In the genomic region with DNA sequence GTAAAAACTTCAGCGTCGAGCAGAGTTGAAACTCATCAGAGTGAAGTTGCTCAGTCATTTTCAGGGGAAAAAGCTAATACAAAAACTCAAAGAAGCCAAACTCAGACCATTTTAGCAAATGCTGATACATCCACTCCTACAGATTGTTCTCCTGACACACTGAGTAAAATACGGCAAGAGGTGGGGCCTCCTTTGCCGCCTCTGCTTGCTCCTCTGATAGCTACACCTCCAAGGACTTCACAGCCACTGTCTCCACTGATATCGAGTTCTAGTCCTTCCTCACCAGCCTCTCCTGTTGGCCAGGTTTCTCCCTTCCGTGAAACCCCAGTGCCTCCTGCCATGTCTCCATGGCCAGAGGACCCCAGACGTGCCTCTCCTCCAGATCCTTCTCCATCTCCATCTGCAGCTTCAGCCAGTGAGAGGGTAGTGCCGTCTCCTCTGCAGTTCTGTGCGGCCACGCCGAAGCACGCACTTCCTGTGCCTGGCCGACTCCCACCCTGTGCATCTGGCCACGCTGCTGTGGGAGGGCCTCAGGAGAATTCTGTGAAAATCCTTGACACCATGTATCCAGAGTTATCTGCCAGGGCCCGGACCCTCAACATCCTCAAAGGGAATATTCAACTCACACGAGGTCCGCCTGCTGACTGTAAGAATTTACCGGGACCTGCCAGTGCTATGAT, we compare ENCODE assay signal across 15 cellular contexts. TPM values are rescaled to one million over a fixed set of nuclear protein-coding genes. Genes with fewer than 3 reads are reported as not detected.
DNase-seq lines count a peak whose midpoint lies in the region; ATAC-seq and TF ChIP-seq lines count a peak whose summit lies in the region.
"Had no signal": no experiment of that assay in that cellular context is flagged by ENCODE, and none has a peak within 500 bp of the region (broad histone marks: within the 10 kb centered on the region; RNA-seq: fewer than 3 reads in every experiment).

No MANE protein-coding gene starts in this region.

- intact Hi-C loops in natural killer cell (cut with micrococcal nuclease), result no loop called here

- no peak overlapping the region for H2AFZ ChIP-seq in neural progenitor cell (replicated peaks)
- H2AFZ ChIP-seq in smooth muscle cell (ENCODE audit: low read depth), result no peak overlapping the region

- H3K79me2 ChIP-seq in neural progenitor cell (ENCODE audit: low read depth), result no peaks in the 10 kb centered on the region
- no peaks in the 10 kb centered on the region for H3K79me2 ChIP-seq in smooth muscle cell (ENCODE audit: low read depth)

- DNase-seq in natural killer cell treated with Interleukin-12 subunit alpha and Interleukin-12 subunit beta and Interleukin-15 and Interleukin-18, amount 100 ng/mL, for 72 hours (ENCODE audit: low spot score), result no peak
- DNase-seq in natural killer cell (no peak), neural progenitor cell (ENCODE audit: low spot score) (no peak), Peyer's patch (no peak), NCI-H2081 treated with DMSO at 0.1 percent for 48 hours (lab: John Stamatoyannopoulos, UW) (no peak), smooth muscle cell (lab: John Stamatoyannopoulos, UW; ENCODE audit: unreplicated experiment) (no peak)
- DNase-seq in effector memory CD8-positive, alpha-beta T cell, result no peak
- DNase-seq: ACHN; CD4-positive, alpha-beta T cell; DMS79; GOT3 had no signal

- H3K4me1 Mint-ChIP-seq in natural killer cell treated with Interleukin-12 subunit alpha and Interleukin-12 subunit beta and Interleukin-15 and Interleukin-18, amount 100 ng/mL, for 72 hours (ENCODE audit: low read depth in 2 of 2), result peaks cover 5 to 11% of the 10 kb centered on the region in 2 donors
- H3K4me1 Mint-ChIP-seq in natural killer cell (peaks cover 6 to 11% of the 10 kb centered on the region in 2 donors), neural progenitor cell (no peaks in the 10 kb centered on the region)
- H3K4me1 Mint-ChIP-seq in effector memory CD8-positive, alpha-beta T cell (ENCODE audit: low read depth in 2 of 2), result peaks cover 4 to 6% of the 10 kb centered on the region in 2 donors

- H3K9me3 ChIP-seq in neural progenitor cell (ENCODE audit: low read depth) (no peaks in the 10 kb centered on the region), Peyer's patch (no peaks in the 10 kb centered on the region), smooth muscle cell (replicated peaks; ENCODE audit: low read depth) (no peaks in the 10 kb centered on the region)
- H3K9me3 ChIP-seq: BLaER1 treated with 17β-estradiol and CSF1 and Interleukin-3, amounts not matched to agents 10 nM and 100 nM; HAP-1 had no signal

- WGBS in smooth muscle cell (ENCODE audit: low lambda C conversion rate), result 98% methylated on average over 18 of the region's 18 CpGs

- H3K27ac Mint-ChIP-seq in natural killer cell treated with Interleukin-12 subunit alpha and Interleukin-12 subunit beta and Interleukin-15 and Interleukin-18, amount 100 ng/mL, for 72 hours, result no peak overlapping the region
- H3K27ac Mint-ChIP-seq in natural killer cell, result no peak overlapping the region
- H3K27ac Mint-ChIP-seq in effector memory CD8-positive, alpha-beta T cell, result peak overlapping the region; percentile 67 to 81
- peak overlapping the region; percentile 16 for H3K27ac Mint-ChIP-seq in neural progenitor cell
- H3K27ac Mint-ChIP-seq: CD4-positive, alpha-beta T cell had no signal

- H3K27me3 Mint-ChIP-seq in natural killer cell treated with Interleukin-12 subunit alpha and Interleukin-12 subunit beta and Interleukin-15 and Interleukin-18, amount 100 ng/mL, for 72 hours, result no peaks in the 10 kb centered on the region
- no peaks in the 10 kb centered on the region for H3K27me3 Mint-ChIP-seq in natural killer cell (ENCODE audit: low read depth in 2 of 2)
- no peaks in the 10 kb centered on the region for H3K27me3 Mint-ChIP-seq in effector memory CD8-positive, alpha-beta T cell
- no peaks in the 10 kb centered on the region for H3K27me3 Mint-ChIP-seq in neural progenitor cell (ENCODE audit: insufficient read depth, low read depth)
- H3K27me3 Mint-ChIP-seq: CD4-positive, alpha-beta T cell had no signal

- H3K4me1 ChIP-seq in neural progenitor cell (no peaks in the 10 kb centered on the region), Peyer's patch (no peaks in the 10 kb centered on the region), smooth muscle cell (ENCODE audit: low read depth) (no peaks in the 10 kb centered on the region)
- H3K4me1 ChIP-seq: HAP-1 had no signal

- H3K4me3 Mint-ChIP-seq in natural killer cell treated with Interleukin-12 subunit alpha and Interleukin-12 subunit beta and Interleukin-15 and Interleukin-18, amount 100 ng/mL, for 72 hours, result peak overlapping the region; percentile 7
- H3K4me3 Mint-ChIP-seq in natural killer cell (no peak overlapping the region), neural progenitor cell (no peak overlapping the region)
- no peak overlapping the region for H3K4me3 Mint-ChIP-seq in effector memory CD8-positive, alpha-beta T cell
- H3K4me3 Mint-ChIP-seq: CD4-positive, alpha-beta T cell had no signal

- H3K9ac ChIP-seq in neural progenitor cell (no peak overlapping the region), smooth muscle cell (ENCODE audit: low read depth) (no peak overlapping the region)
- H3K9ac ChIP-seq: BLaER1 treated with 17β-estradiol and CSF1 and Interleukin-3, amounts not matched to agents 10 nM and 100 nM had no signal

- no peaks in the 10 kb centered on the region for H3K27me3 ChIP-seq in neural progenitor cell
- no peaks in the 10 kb centered on the region for H3K27me3 ChIP-seq in Peyer's patch
- H3K27me3 ChIP-seq in smooth muscle cell (ENCODE audit: low read depth), result no peaks in the 10 kb centered on the region
- H3K27me3 ChIP-seq: BLaER1 treated with 17β-estradiol and CSF1 and Interleukin-3, amounts not matched to agents 10 nM and 100 nM had no signal

- TF ChIP-seq POLR2A in Peyer's patch (IDR thresholded peaks at IDR 0.05), result no peak

- H3K36me3 ChIP-seq in neural progenitor cell (peaks cover 11% of the 10 kb centered on the region), Peyer's patch (peaks cover 0 to 83% (median 0%) of the 10 kb centered on the region in 3 donors), smooth muscle cell (ENCODE audit: low read depth) (peaks cover 8% of the 10 kb centered on the region)

- no peak for TF ChIP-seq CTCF in natural killer cell (IDR thresholded peaks at IDR 0.05)
- TF ChIP-seq CTCF in neural progenitor cell (IDR thresholded peaks at IDR 0.05), result no peak
- no peak for TF ChIP-seq CTCF in Peyer's patch (IDR thresholded peaks at IDR 0.05)
- TF ChIP-seq CTCF in smooth muscle cell (IDR thresholded peaks at IDR 0.05; ENCODE audit: borderline replicate concordance, insufficient read depth, poor library complexity, severe bottlenecking), result no peak

- no peaks in the 10 kb centered on the region for H3K9me3 Mint-ChIP-seq in natural killer cell treated with Interleukin-12 subunit alpha and Interleukin-12 subunit beta and Interleukin-15 and Interleukin-18, amount 100 ng/mL, for 72 hours
- H3K9me3 Mint-ChIP-seq in natural killer cell, result no peaks in the 10 kb centered on the region
- no peaks in the 10 kb centered on the region for H3K9me3 Mint-ChIP-seq in effector memory CD8-positive, alpha-beta T cell
- no peaks in the 10 kb centered on the region for H3K9me3 Mint-ChIP-seq in neural progenitor cell
- H3K9me3 Mint-ChIP-seq: CD4-positive, alpha-beta T cell had no signal

- no peak for ATAC-seq in natural killer cell treated with Interleukin-12 subunit alpha and Interleukin-12 subunit beta and Interleukin-15 and Interleukin-18, amount 100 ng/mL, for 72 hours
- ATAC-seq in natural killer cell (no peak), HG02610 (IDR thresholded peaks at IDR 0.05; ENCODE audit: unreplicated experiment) (no peak)
- no peak for ATAC-seq in effector memory CD8-positive, alpha-beta T cell (replicated peaks)
- ATAC-seq: GM12878 had no signal

- H3F3A ChIP-seq in neural progenitor cell (ENCODE audit: low read depth) (no peaks in the 10 kb centered on the region), smooth muscle cell (ENCODE audit: low read depth) (no peaks in the 10 kb centered on the region)

- H4K20me1 ChIP-seq in neural progenitor cell (ENCODE audit: low read depth) (no peaks in the 10 kb centered on the region), smooth muscle cell (ENCODE audit: low read depth) (peaks cover 21% of the 10 kb centered on the region)

- H3K27ac ChIP-seq in neural progenitor cell, result no peak overlapping the region
- H3K27ac ChIP-seq in Peyer's patch, result no peak overlapping the region
- H3K27ac ChIP-seq in smooth muscle cell (ENCODE audit: low read depth), result no peak overlapping the region
- H3K27ac ChIP-seq: BLaER1 treated with 17β-estradiol and CSF1 and Interleukin-3, amounts not matched to agents 10 nM and 100 nM had no signal

- H3K4me3 ChIP-seq in neural progenitor cell (no peak overlapping the region), Peyer's patch (no peak overlapping the region), smooth muscle cell (no peak overlapping the region)
- H3K4me3 ChIP-seq: BLaER1 treated with 17β-estradiol and CSF1 and Interleukin-3, amounts not matched to agents 10 nM and 100 nM; GM12878; HAP-1 had no signal

- no peak overlapping the region for H3K4me2 ChIP-seq in neural progenitor cell
- H3K4me2 ChIP-seq in smooth muscle cell, result no peak overlapping the region
- H3K4me2 ChIP-seq: BLaER1 treated with 17β-estradiol and CSF1 and Interleukin-3, amounts not matched to agents 10 nM and 100 nM had no signal

- H3K36me3 Mint-ChIP-seq in natural killer cell treated with Interleukin-12 subunit alpha and Interleukin-12 subunit beta and Interleukin-15 and Interleukin-18, amount 100 ng/mL, for 72 hours, result peaks cover 54% of the 10 kb centered on the region
- H3K36me3 Mint-ChIP-seq in natural killer cell, result peaks cover 56% of the 10 kb centered on the region
- H3K36me3 Mint-ChIP-seq in effector memory CD8-positive, alpha-beta T cell (ENCODE audit: insufficient read depth), result peaks cover 54% of the 10 kb centered on the region
- H3K36me3 Mint-ChIP-seq in neural progenitor cell, result peaks cover 36% of the 10 kb centered on the region

RNA-seq across cellular contexts. Expression of gene ICE1, which starts 41.7 kb away (rescaled TPM):
- total RNA-seq in natural killer cell treated with Interleukin-12 subunit alpha and Interleukin-12 subunit beta and Interleukin-15 and Interleukin-18, amount 100 ng/mL, for 72 hours, result 10 to 100 TPM; 31.8 to 41.3 TPM
- 10 to 100 TPM; 29.7 to 44.5 (median 36.6) TPM for total RNA-seq in natural killer cell
- total RNA-seq in neural progenitor cell (ENCODE audit: low replicate concordance), result 38.9 and 47.6 TPM in 2 replicates
- total RNA-seq in Peyer's patch, result 10 to 100 TPM; 21.8 to 55.3 (median 24.9) TPM
- total RNA-seq in smooth muscle cell, result 25.4 and 32.0 TPM in 2 replicates
- polyA plus RNA-seq in smooth muscle cell, result 10.2 and 15.5 TPM in 2 replicates

Comparison
In these comparisons a context has a peak if more than half of its experiments do, and no peak if none do; other contexts are left out.
1. H3K27ac Mint-ChIP-seq: peak in effector memory CD8-positive, alpha-beta T cell (2 of 2) and neural progenitor cell (single experiment); none in natural killer cell treated with Interleukin-12 subunit alpha and Interleukin-12 subunit beta and Interleukin-15 and Interleukin-18, amount 100 ng/mL, for 72 hours (0 of 2) and natural killer cell (0 of 2).